In genomic region chr1:10109372-10109771, GRCh38 we compare ENCODE assay signal across 1 cellular context.
TF ChIP-seq lines count a peak whose summit lies in the region.

No MANE protein-coding gene starts in this region.

TF ChIP-seq in IMR-90, 13 proteins besides CTCF, POLR2A, EP300 and RAD21 (continued from another document):
- TF ChIP-seq USF2 (IDR thresholded peaks at IDR 0.05; ENCODE audit: low read depth, low read length) (no peak), SMC3 (IDR thresholded peaks at IDR 0.05; ENCODE audit: low read depth, low read length) (no peak), CEBPB (IDR thresholded peaks at IDR 0.05; ENCODE audit: low read depth, low read length) (no peak), MXI1 (IDR thresholded peaks at IDR 0.05; ENCODE audit: borderline replicate concordance, low read depth, low read length) (no peak), RFX5 (IDR thresholded peaks at IDR 0.05; ENCODE audit: low read depth, low read length) (no peak), RCOR1 (IDR thresholded peaks at IDR 0.05; ENCODE audit: insufficient replicate concordance, low read length) (no peak), FOS (IDR thresholded peaks at IDR 0.05; ENCODE audit: low read depth, low read length) (no peak)
TF ChIP-seq in IMR-90: peak in this region for 0.
